ENCODE assay signal across 8 cellular contexts in the genomic region with DNA sequence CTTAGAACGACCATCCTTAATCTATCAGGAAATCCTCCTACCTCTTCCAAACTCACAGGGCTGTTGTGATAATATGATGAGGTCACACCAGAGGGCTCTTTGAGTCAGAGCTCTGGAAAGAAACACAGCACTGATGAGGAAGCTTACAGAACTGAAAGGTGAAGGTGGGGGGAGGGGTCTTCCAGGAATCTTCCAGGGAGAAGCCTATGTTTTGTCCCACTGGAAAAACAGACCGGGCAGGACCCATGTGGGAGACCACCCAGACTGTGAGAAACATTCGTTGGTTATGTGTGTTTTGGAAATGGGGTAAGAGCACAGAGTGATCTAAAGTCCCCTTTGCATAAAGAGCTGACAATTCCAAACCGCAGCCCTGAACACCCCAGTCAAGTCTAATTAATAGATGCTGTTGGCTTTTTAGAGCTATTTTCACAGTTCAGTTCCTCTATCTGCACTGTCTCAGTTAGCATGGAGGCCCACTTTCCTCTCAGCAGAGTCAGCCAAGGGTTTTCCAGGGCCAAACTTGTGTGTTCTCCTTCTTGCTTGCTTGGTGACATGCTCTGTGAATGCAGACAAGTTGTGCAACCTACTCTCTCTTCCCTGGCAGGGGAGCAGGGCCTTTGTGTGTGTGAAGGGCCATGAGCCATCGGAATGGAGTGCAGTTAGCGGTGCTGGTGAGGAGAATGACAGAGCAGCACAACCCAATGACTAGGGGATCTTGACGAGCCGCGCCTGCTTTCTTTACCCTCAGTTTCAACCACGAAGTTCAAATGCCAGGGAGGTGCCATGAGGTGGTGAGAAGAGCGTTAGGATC. TPM values are rescaled to one million over a fixed set of nuclear protein-coding genes. Genes with fewer than 3 reads are reported as not detected.
DNase-seq lines count a peak whose midpoint lies in the region; ATAC-seq and TF ChIP-seq lines count a peak whose summit lies in the region.

No MANE protein-coding gene starts in this region.

- no peak for TF ChIP-seq CTCF in prostate gland (IDR thresholded peaks at IDR 0.05)

- WGBS in prostate gland: 50% methylated on average over 11 of the region's 11 CpGs

- H3K9me3 ChIP-seq in prostate gland: no peaks in the 10 kb centered on the region

- ATAC-seq in GM21737 (IDR thresholded peaks at IDR 0.05; ENCODE audit: unreplicated experiment): no peak

- H3K4me3 ChIP-seq in prostate gland: no peak overlapping the region

- H3K27ac ChIP-seq in prostate gland: peak overlapping the region; percentile 24 to 57

- in situ Hi-C loops in G401 (cut with HindIII; ENCODE audit: low sequenced_read_pairs): no loop called here

- no peak for TF ChIP-seq POLR2A in prostate gland (IDR thresholded peaks at IDR 0.05)

- H3K4me1 ChIP-seq in prostate gland (replicated peaks): peaks cover 14% of the 10 kb centered on the region

- DNase-seq in G401 (ENCODE audit: low spot score) (peak; percentile 53), RPMI7951 (ENCODE audit: low read depth) (peak; percentile 85), fibroblast of gingiva (ENCODE audit: low read depth) (peak; percentile 94), prostate gland (ENCODE audit: low spot score) (peak; percentile 58), cerebellar nuclear complex (lab: John Stamatoyannopoulos, UW) (no peak), NCI-H187 treated with DMSO at 0.1 percent for 48 hours (lab: John Stamatoyannopoulos, UW) (no peak)
- no peak for DNase-seq in activated CD8-positive, alpha-beta memory T cell treated with anti-CD3 and anti-CD28 coated beads, Interleukin-2, amount 50 U/mL, for 48 hours

- no peaks in the 10 kb centered on the region for H3K36me3 ChIP-seq in prostate gland

- no peaks in the 10 kb centered on the region for H3K27me3 ChIP-seq in prostate gland (replicated peaks; ENCODE audit: insufficient read depth)

- intact Hi-C loops in prostate gland (cut with DNase I): no loop called here

RNA-seq across cellular contexts. Expression of gene PHLDA3, which starts 12.3 kb away (rescaled TPM):
- 400 and 462 TPM in 2 replicates for total RNA-seq in G401 (2014; rRNA removed; shearing (Covaris generic))
- 6.4 and 15.8 TPM in 2 replicates for total RNA-seq in RPMI7951 (2014; rRNA removed; shearing (Covaris generic))
- total RNA-seq in prostate gland: 10 to 100 TPM; 49.7 to 73.9 TPM

RNA-seq across cellular contexts. Expression of gene TNNI1, which starts 35.2 kb away (rescaled TPM):
- total RNA-seq in G401 (2014; rRNA removed; shearing (Covaris generic)): 57.1 and 57.8 TPM in 2 replicates
- total RNA-seq in RPMI7951 (2014; rRNA removed; shearing (Covaris generic)): 0.10 and 0.24 TPM in 2 replicates
- total RNA-seq in prostate gland: 10 to 100 TPM in 1 of 2 donors, not detected in 1; 16.9 TPM

RNA-seq across cellular contexts. Expression of gene CSRP1, which starts 50.2 kb away (rescaled TPM):
- 176 and 198 TPM in 2 replicates for total RNA-seq in G401 (2014; rRNA removed; shearing (Covaris generic))
- total RNA-seq in RPMI7951 (2014; rRNA removed; shearing (Covaris generic)): 292 and 402 TPM in 2 replicates
- total RNA-seq in prostate gland: 1,000 to 10,000 TPM; 1,117 to 1,634 TPM

RNA-seq across cellular contexts. Expression of gene LAD1, which starts 57.6 kb away (rescaled TPM):
- total RNA-seq in G401 (2014; rRNA removed; shearing (Covaris generic)): 0.20 and 6.1 TPM in 2 replicates
- not detected in 2 replicates for total RNA-seq in RPMI7951 (2014; rRNA removed; shearing (Covaris generic))
- 10 to 100 TPM; 12.8 to 26.8 TPM for total RNA-seq in prostate gland

Comparison
In these comparisons a context has a peak if more than half of its experiments do, and no peak if none do; other contexts are left out.
1. DNase-seq: peak in G401 (single experiment), RPMI7951 (single experiment), fibroblast of gingiva (single experiment) and prostate gland (single experiment); none in cerebellar nuclear complex (0 of 2), activated CD8-positive, alpha-beta memory T cell treated with anti-CD3 and anti-CD28 coated beads, Interleukin-2, amount 50 U/mL, for 48 hours (single experiment) and NCI-H187 treated with DMSO at 0.1 percent for 48 hours (single experiment).